23 cellular contexts compared by ENCODE assay signal in the genomic region with DNA sequence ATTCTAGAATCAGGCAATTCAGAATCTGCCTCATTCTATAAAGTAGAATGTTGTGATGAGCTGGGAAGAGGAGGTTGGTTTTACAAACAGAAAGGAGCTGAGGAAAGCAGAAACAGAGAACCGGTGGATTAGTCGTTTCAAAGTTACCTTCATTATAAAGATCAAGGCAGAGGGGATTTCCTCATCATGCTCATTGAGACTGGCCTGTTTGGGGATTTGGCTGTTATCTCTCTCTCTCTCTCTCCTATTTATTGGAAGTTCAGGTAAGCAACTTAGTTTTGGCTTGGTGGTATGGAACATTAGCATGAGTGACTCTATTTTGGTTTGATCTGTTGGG.
A peak's percentile ranks its signal among the peaks of the same experiment; 100 is the strongest.
DNase-seq lines count a peak whose midpoint lies in the region; ATAC-seq and TF ChIP-seq lines count a peak whose summit lies in the region.
"Had no signal": no experiment of that assay in that cellular context is flagged by ENCODE, and none has a peak within 500 bp of the region (broad histone marks: within the 10 kb centered on the region; RNA-seq: fewer than 3 reads in every experiment).

No MANE protein-coding gene starts in this region.

- peaks cover 27% of the 10 kb centered on the region for H3K4me1 ChIP-seq in SJSA1 (replicated peaks)
- H3K4me1 ChIP-seq in hepatocyte (ENCODE audit: insufficient read depth), result peaks cover 20% of the 10 kb centered on the region
- no peaks in the 10 kb centered on the region for H3K4me1 ChIP-seq in foreskin keratinocyte

- H2AFZ ChIP-seq in hepatocyte, result peak overlapping the region; percentile 19

- ATAC-seq in activated T-cell treated with anti-CD3 and anti-CD28 coated beads, Interleukin-2, amount 50 U/mL, for 72 hours (replicated peaks in 1 of 2), result peak; percentile 45 to 46
- ATAC-seq in stimulated activated naive B cell treated with anti-CD40 and anti-IgM and Interleukin-4, amounts not matched to agents 10 μg/mL and 1 μg/mL and 100 μg/mL, for 72 hours (replicated peaks), result peak; percentile 65 to 68
- ATAC-seq in foreskin keratinocyte (no peak), GM18870 (IDR thresholded peaks at IDR 0.05; ENCODE audit: unreplicated experiment) (no peak), HG03280 (IDR thresholded peaks at IDR 0.05; ENCODE audit: unreplicated experiment) (no peak)
- ATAC-seq: activated CD8-positive, alpha-beta T cell treated with anti-CD3 and anti-CD28 coated beads for 36 hours; left lobe of liver; PC-3 had no signal

- peak overlapping the region; percentile 11 to 19 for H3K4me3 Mint-ChIP-seq in activated T-cell treated with anti-CD3 and anti-CD28 coated beads, Interleukin-2, amount 50 U/mL, for 72 hours
- no peak overlapping the region for H3K4me3 Mint-ChIP-seq in stimulated activated naive B cell treated with anti-CD40 and anti-IgM and Interleukin-4, amounts not matched to agents 10 μg/mL and 1 μg/mL and 100 μg/mL, for 72 hours
- H3K4me3 Mint-ChIP-seq: activated B cell treated with CpG ODN at 0.5 μM for 24 hours; activated CD8-positive, alpha-beta T cell treated with anti-CD3 and anti-CD28 coated beads for 36 hours; activated naive CD4-positive, alpha-beta T cell treated with anti-CD3 and anti-CD28 coated beads, Interleukin-2, amount 10 ng/mL, durations not matched to agents 7 days and 5 days; activated T-cell treated with anti-CD3 and anti-CD28 coated beads, Interleukin-2, amount 50 U/mL, for 24 hours; central memory CD8-positive, alpha-beta T cell had no signal

- H3K27me3 ChIP-seq in SJSA1 (replicated peaks) (no peaks in the 10 kb centered on the region), hepatocyte (no peaks in the 10 kb centered on the region), foreskin keratinocyte (no peaks in the 10 kb centered on the region)

- H3K36me3 ChIP-seq in SJSA1 (no peaks in the 10 kb centered on the region), hepatocyte (replicated peaks; ENCODE audit: insufficient read depth, low read depth) (no peaks in the 10 kb centered on the region)
- H3K36me3 ChIP-seq: esophagus squamous epithelium had no signal

- no peak for DNase-seq in activated T-cell treated with anti-CD3 and anti-CD28 coated beads, Interleukin-2, amount 50 U/mL, for 72 hours
- DNase-seq in activated T-cell treated with anti-CD3 and anti-CD28 coated beads, Interleukin-2, amount 50 U/mL, for 1 hour, result no peak
- DNase-seq in SJSA1 (ENCODE audit: low read depth in 1 of 2, low spot score in 2 of 2), result no peak
- no peak for DNase-seq in hepatocyte (ENCODE audit: low spot score)
- DNase-seq in stimulated activated naive B cell treated with anti-CD40 and anti-IgM and Interleukin-4, amounts not matched to agents 10 μg/mL and 1 μg/mL and 100 μg/mL, for 72 hours, result no peak
- DNase-seq in foreskin keratinocyte, result no peak
- DNase-seq: activated B cell treated with CpG ODN at 0.5 μM for 24 hours; activated CD8-positive, alpha-beta T cell treated with anti-CD3 and anti-CD28 coated beads for 36 hours; activated naive CD4-positive, alpha-beta T cell treated with anti-CD3 and anti-CD28 coated beads, Interleukin-2, amount 10 ng/mL, durations not matched to agents 7 days and 5 days; activated T-cell treated with anti-CD3 and anti-CD28 coated beads, Interleukin-2, amount 50 U/mL, for 24 hours; aorta; effector memory CD4-positive, alpha-beta T cell; esophagus squamous epithelium; midbrain; NCI-H146; NCI-H2171 treated with DMSO at 0.1 percent for 48 hours; NCI-H69; PC-3; retina had no signal

- H4K20me1 ChIP-seq in hepatocyte (ENCODE audit: insufficient read depth, poor library complexity, severe bottlenecking), result no peaks in the 10 kb centered on the region

- H3K27ac Mint-ChIP-seq in activated T-cell treated with anti-CD3 and anti-CD28 coated beads, Interleukin-2, amount 50 U/mL, for 72 hours, result peak overlapping the region; percentile 27
- no peak overlapping the region for H3K27ac Mint-ChIP-seq in stimulated activated naive B cell treated with anti-CD40 and anti-IgM and Interleukin-4, amounts not matched to agents 10 μg/mL and 1 μg/mL and 100 μg/mL, for 72 hours
- H3K27ac Mint-ChIP-seq: activated B cell treated with CpG ODN at 0.5 μM for 24 hours; activated CD8-positive, alpha-beta T cell treated with anti-CD3 and anti-CD28 coated beads for 36 hours; activated naive CD4-positive, alpha-beta T cell treated with anti-CD3 and anti-CD28 coated beads, Interleukin-2, amount 10 ng/mL, durations not matched to agents 7 days and 5 days; activated T-cell treated with anti-CD3 and anti-CD28 coated beads, Interleukin-2, amount 50 U/mL, for 24 hours had no signal

- H3K9me3 ChIP-seq in SJSA1 (replicated peaks) (no peaks in the 10 kb centered on the region), hepatocyte (ENCODE audit: low read depth) (no peaks in the 10 kb centered on the region)
- H3K9me3 ChIP-seq: esophagus squamous epithelium had no signal

- no peak overlapping the region for H3K4me3 ChIP-seq in SJSA1
- no peak overlapping the region for H3K4me3 ChIP-seq in hepatocyte
- H3K4me3 ChIP-seq: esophagus squamous epithelium had no signal

- H3K27ac ChIP-seq in SJSA1 (0 out of 2 replicates have a peak overlapping the region, but pooled peaks have one; percentile 16), hepatocyte (peak overlapping the region; percentile 64), foreskin keratinocyte (no peak overlapping the region)
- H3K27ac ChIP-seq: esophagus squamous epithelium had no signal

- no peaks in the 10 kb centered on the region for H3K79me2 ChIP-seq in hepatocyte

- H3K36me3 Mint-ChIP-seq in activated T-cell treated with anti-CD3 and anti-CD28 coated beads, Interleukin-2, amount 50 U/mL, for 72 hours (ENCODE audit: insufficient read depth in 2 of 2), result no peaks in the 10 kb centered on the region
- H3K36me3 Mint-ChIP-seq in stimulated activated naive B cell treated with anti-CD40 and anti-IgM and Interleukin-4, amounts not matched to agents 10 μg/mL and 1 μg/mL and 100 μg/mL, for 72 hours, result peaks cover 0 to 12% of the 10 kb centered on the region in 2 donors
- H3K36me3 Mint-ChIP-seq: activated naive CD4-positive, alpha-beta T cell treated with anti-CD3 and anti-CD28 coated beads, Interleukin-2, amount 10 ng/mL, durations not matched to agents 7 days and 5 days had no signal

- WGBS in hepatocyte (ENCODE audit: low lambda C conversion rate, missing lambda C conversion rate), result 5% methylated on average over 2 of the region's 2 CpGs

- H3K9me3 Mint-ChIP-seq in activated T-cell treated with anti-CD3 and anti-CD28 coated beads, Interleukin-2, amount 50 U/mL, for 72 hours, result no peaks in the 10 kb centered on the region
- H3K9me3 Mint-ChIP-seq in stimulated activated naive B cell treated with anti-CD40 and anti-IgM and Interleukin-4, amounts not matched to agents 10 μg/mL and 1 μg/mL and 100 μg/mL, for 72 hours, result no peaks in the 10 kb centered on the region
- H3K9me3 Mint-ChIP-seq: activated B cell treated with CpG ODN at 0.5 μM for 24 hours; activated CD8-positive, alpha-beta T cell treated with anti-CD3 and anti-CD28 coated beads for 36 hours; activated naive CD4-positive, alpha-beta T cell treated with anti-CD3 and anti-CD28 coated beads, Interleukin-2, amount 10 ng/mL, durations not matched to agents 7 days and 5 days; activated T-cell treated with anti-CD3 and anti-CD28 coated beads, Interleukin-2, amount 50 U/mL, for 24 hours; central memory CD8-positive, alpha-beta T cell had no signal

- peaks cover 13% of the 10 kb centered on the region for H3K27me3 Mint-ChIP-seq in activated T-cell treated with anti-CD3 and anti-CD28 coated beads, Interleukin-2, amount 50 U/mL, for 72 hours (ENCODE audit: low read depth)
- no peaks in the 10 kb centered on the region for H3K27me3 Mint-ChIP-seq in stimulated activated naive B cell treated with anti-CD40 and anti-IgM and Interleukin-4, amounts not matched to agents 10 μg/mL and 1 μg/mL and 100 μg/mL, for 72 hours
- H3K27me3 Mint-ChIP-seq: activated T-cell treated with anti-CD3 and anti-CD28 coated beads, Interleukin-2, amount 50 U/mL, for 24 hours; central memory CD8-positive, alpha-beta T cell had no signal

- no peaks in the 10 kb centered on the region for H3K9me2 ChIP-seq in hepatocyte (replicated peaks; ENCODE audit: insufficient read depth)

- H3K4me1 Mint-ChIP-seq in activated T-cell treated with anti-CD3 and anti-CD28 coated beads, Interleukin-2, amount 50 U/mL, for 72 hours (ENCODE audit: low read depth), result peaks cover 8% of the 10 kb centered on the region
- peaks cover 15 to 28% of the 10 kb centered on the region in 2 donors for H3K4me1 Mint-ChIP-seq in stimulated activated naive B cell treated with anti-CD40 and anti-IgM and Interleukin-4, amounts not matched to agents 10 μg/mL and 1 μg/mL and 100 μg/mL, for 72 hours
- H3K4me1 Mint-ChIP-seq: activated naive CD4-positive, alpha-beta T cell treated with anti-CD3 and anti-CD28 coated beads, Interleukin-2, amount 10 ng/mL, durations not matched to agents 7 days and 5 days; central memory CD8-positive, alpha-beta T cell had no signal

- peak overlapping the region; percentile 16 for H3K4me2 ChIP-seq in hepatocyte

- TF ChIP-seq CTCF in hepatocyte (IDR thresholded peaks at IDR 0.05; ENCODE audit: poor library complexity) (no peak), foreskin keratinocyte (conservative IDR thresholded peaks at IDR 0.05) (no peak)

Comparison
In these comparisons a context has a peak if more than half of its experiments do, and no peak if none do; other contexts are left out.
1. ATAC-seq: peak in activated T-cell treated with anti-CD3 and anti-CD28 coated beads, Interleukin-2, amount 50 U/mL, for 72 hours (2 of 2) and stimulated activated naive B cell treated with anti-CD40 and anti-IgM and Interleukin-4, amounts not matched to agents 10 μg/mL and 1 μg/mL and 100 μg/mL, for 72 hours (2 of 2); none in foreskin keratinocyte (single experiment), GM18870 (single experiment) and HG03280 (single experiment).
2. H3K4me3 Mint-ChIP-seq: peak in activated T-cell treated with anti-CD3 and anti-CD28 coated beads, Interleukin-2, amount 50 U/mL, for 72 hours (2 of 2); none in stimulated activated naive B cell treated with anti-CD40 and anti-IgM and Interleukin-4, amounts not matched to agents 10 μg/mL and 1 μg/mL and 100 μg/mL, for 72 hours (0 of 2).